In genomic region chr22:42361523-42361922, GRCh38 we compare ENCODE assay signal across 22 cellular contexts.
A peak's percentile ranks its signal among the peaks of the same experiment; 100 is the strongest.
DNase-seq lines count a peak whose midpoint lies in the region; ATAC-seq, FAIRE-seq and TF ChIP-seq lines count a peak whose summit lies in the region.
"Had no signal": no experiment of that assay in that cellular context is flagged by ENCODE, and none has a peak within 500 bp of the region (broad histone marks: within the 10 kb centered on the region; RNA-seq: fewer than 3 reads in every experiment).

No MANE protein-coding gene starts in this region.

- H3K4me1 Mint-ChIP-seq in activated T-helper 17 cell treated with anti-CD3 and anti-CD28 coated beads, Interleukin-2, amount 50 U/mL, for 72 hours, result no peaks in the 10 kb centered on the region
- H3K4me1 Mint-ChIP-seq in progenitor cell of endocrine pancreas (ENCODE audit: low read depth) (peaks cover 10% of the 10 kb centered on the region), natural killer cell (peaks cover 0 to 6% of the 10 kb centered on the region in 2 donors)
- H3K4me1 Mint-ChIP-seq in CD4-positive, alpha-beta T cell (ENCODE audit: low read depth), result no peaks in the 10 kb centered on the region

- peaks cover 0 to 6% of the 10 kb centered on the region in 2 experiments for H4K20me1 ChIP-seq in H1 (replicated peaks in 1 of 2; ENCODE audit: control insufficient read depth in 1 of 2, insufficient read depth in 2 of 2, low read length in 2 of 2)

- DNase-seq in H1 (ENCODE audit: low read depth in 1 of 2, low spot score in 2 of 2), result no peak
- DNase-seq in progenitor cell of endocrine pancreas (ENCODE audit: low spot score, unreplicated experiment), result no peak
- no peak for DNase-seq in CD4-positive, alpha-beta T cell
- DNase-seq in D341Med (ENCODE audit: low spot score), result no peak
- DNase-seq in natural killer cell, result no peak
- DNase-seq: AML-193; CD4-positive, alpha-beta memory T cell; CD8-positive, alpha-beta memory T cell; COR-L47; DMS79 treated with DMSO at 0.1 percent for 48 hours; GF-D8 had no signal

- no peaks in the 10 kb centered on the region for H3K36me3 ChIP-seq in HEK293 (ENCODE audit: control insufficient read depth in 2 of 2, insufficient read depth in 1 of 2, low read length in 2 of 2)
- H3K36me3 ChIP-seq in H1 (ENCODE audit: control insufficient read depth in 2 of 4, insufficient read depth in 4 of 4, low read length in 3 of 4), result peaks cover 0 to 4% (median 2%) of the 10 kb centered on the region in 4 experiments; a peak in 1 of 8 replicates
- H3K36me3 ChIP-seq: BLaER1 treated with 17β-estradiol and CSF1 and Interleukin-3, amounts not matched to agents 10 nM and 100 nM had no signal

- H2BK15ac ChIP-seq in H1 (ENCODE audit: low read length), result no peak overlapping the region

- H3K4ac ChIP-seq in H1 (replicated peaks; ENCODE audit: insufficient read length, low read depth, low read length), result no peak overlapping the region

- peaks cover 0 to 24% of the 10 kb centered on the region in 2 experiments; a peak in 2 of 4 replicates for H3K79me2 ChIP-seq in H1 (ENCODE audit: control insufficient read depth in 1 of 2, insufficient read depth in 2 of 2, low read length in 2 of 2)

- H3K27ac ChIP-seq in HEK293 (ENCODE audit: extremely low read depth, low read depth, low read length) (no peak overlapping the region), H1 (ENCODE audit: low read depth, low read length) (no peak overlapping the region)
- H3K27ac ChIP-seq in CD4-positive, alpha-beta T cell (ENCODE audit: low read depth, low read length), result no peak overlapping the region
- H3K27ac ChIP-seq: 22Rv1; A549; BLaER1 treated with 17β-estradiol and CSF1 and Interleukin-3, amounts not matched to agents 10 nM and 100 nM; C4-2B had no signal

- WGBS in H1 (ENCODE audit: extremely low coverage in 1 of 2, insufficient coverage in 1 of 2, insufficient read length in 1 of 2, insufficient replicate concordance in 2 of 2, low coverage in 1 of 2, low lambda C conversion rate in 2 of 2, missing lambda C conversion rate in 1 of 2), 2 experiments, result 90% methylated on average over 10 of the region's 10 CpGs; no CpG with 5 or more reads in 1 of the 2 experiments

- H3K9me3 ChIP-seq in HEK293 (ENCODE audit: control insufficient read depth, insufficient read depth, low read depth, low read length) (no peaks in the 10 kb centered on the region), H1 (ENCODE audit: insufficient read depth in 2 of 2, low read depth in 1 of 2, low read length in 1 of 2) (no peaks in the 10 kb centered on the region)
- no peaks in the 10 kb centered on the region for H3K9me3 ChIP-seq in CD4-positive, alpha-beta T cell (ENCODE audit: control insufficient read depth, low read length)
- H3K9me3 ChIP-seq: A549 had no signal

- H3K4me3 Mint-ChIP-seq in activated T-helper 17 cell treated with anti-CD3 and anti-CD28 coated beads, Interleukin-2, amount 50 U/mL, for 72 hours, result no peak overlapping the region
- H3K4me3 Mint-ChIP-seq in progenitor cell of endocrine pancreas (ENCODE audit: low read depth) (no peak overlapping the region), natural killer cell (no peak overlapping the region)
- H3K4me3 Mint-ChIP-seq in CD4-positive, alpha-beta T cell, result no peak overlapping the region
- H3K4me3 Mint-ChIP-seq: B cell; CD4-positive, alpha-beta memory T cell; CD8-positive, alpha-beta memory T cell had no signal

- peak overlapping the region; percentile 7 for H3K27ac Mint-ChIP-seq in activated T-helper 17 cell treated with anti-CD3 and anti-CD28 coated beads, Interleukin-2, amount 50 U/mL, for 72 hours
- H3K27ac Mint-ChIP-seq in progenitor cell of endocrine pancreas (peak overlapping the region; percentile 3), natural killer cell (no peak overlapping the region)
- H3K27ac Mint-ChIP-seq in CD4-positive, alpha-beta T cell, result no peak overlapping the region
- H3K27ac Mint-ChIP-seq: B cell; CD4-positive, alpha-beta memory T cell; CD8-positive, alpha-beta memory T cell had no signal

- TF ChIP-seq CTCF in HEK293 (tag by site-specific recombination; IDR thresholded peaks at IDR 0.05), result no peak
- no peak for TF ChIP-seq CTCF in H1 (IDR thresholded peaks at IDR 0.05; ENCODE audit: control extremely low read depth in 1 of 3, insufficient read depth in 1 of 3, low read depth in 1 of 3, low read length in 3 of 3)
- TF ChIP-seq CTCF in progenitor cell of endocrine pancreas (IDR thresholded peaks at IDR 0.05; ENCODE audit: unreplicated experiment), result no peak
- no peak for TF ChIP-seq CTCF in CD4-positive, alpha-beta T cell (IDR thresholded peaks at IDR 0.05)
- no peak for TF ChIP-seq CTCF in natural killer cell (IDR thresholded peaks at IDR 0.05)

- no peak overlapping the region for H2BK12ac ChIP-seq in H1 (ENCODE audit: low read depth, low read length)

- H3K27me3 Mint-ChIP-seq in activated T-helper 17 cell treated with anti-CD3 and anti-CD28 coated beads, Interleukin-2, amount 50 U/mL, for 72 hours, result peaks cover 10% of the 10 kb centered on the region
- H3K27me3 Mint-ChIP-seq in progenitor cell of endocrine pancreas (peaks cover 39% of the 10 kb centered on the region), natural killer cell (ENCODE audit: low read depth in 2 of 2) (peaks cover 34 to 39% of the 10 kb centered on the region in 2 donors)
- peaks cover 46% of the 10 kb centered on the region for H3K27me3 Mint-ChIP-seq in CD4-positive, alpha-beta T cell

- H2AK5ac ChIP-seq in H1 (ENCODE audit: low read depth, low read length), result no peak overlapping the region

- H3K18ac ChIP-seq in H1 (ENCODE audit: extremely low read depth, low read length), result no peak overlapping the region

- no peak for TF ChIP-seq POLR2A in H1 (IDR thresholded peaks at IDR 0.05; ENCODE audit: control extremely low read depth in 1 of 2, low read depth in 2 of 2, low read length in 2 of 2)

- no peak overlapping the region for H3K23ac ChIP-seq in H1 (ENCODE audit: insufficient read length)

- H2BK20ac ChIP-seq in H1 (ENCODE audit: low read length), result no peak overlapping the region

- no peak overlapping the region for H3K4me2 ChIP-seq in H1 (ENCODE audit: insufficient read depth in 1 of 2, low read depth in 2 of 2, low read length in 2 of 2)
- H3K4me2 ChIP-seq: A549; BLaER1 treated with 17β-estradiol and CSF1 and Interleukin-3, amounts not matched to agents 10 nM and 100 nM had no signal

- no peaks in the 10 kb centered on the region for H3K9me3 Mint-ChIP-seq in activated T-helper 17 cell treated with anti-CD3 and anti-CD28 coated beads, Interleukin-2, amount 50 U/mL, for 72 hours
- no peaks in the 10 kb centered on the region for H3K9me3 Mint-ChIP-seq in progenitor cell of endocrine pancreas (ENCODE audit: low read depth)
- no peaks in the 10 kb centered on the region for H3K9me3 Mint-ChIP-seq in CD4-positive, alpha-beta T cell
- H3K9me3 Mint-ChIP-seq in natural killer cell, result no peaks in the 10 kb centered on the region
- H3K9me3 Mint-ChIP-seq: CD4-positive, alpha-beta memory T cell had no signal

- H4K5ac ChIP-seq in H1 (ENCODE audit: insufficient read length, low read depth, low read length), result no peak overlapping the region

- no peak overlapping the region for H3K4me3 ChIP-seq in HEK293 (ENCODE audit: low read depth, low read length)
- H3K4me3 ChIP-seq in H1 (ENCODE audit: extremely low read depth in 1 of 4, insufficient read depth in 2 of 4, low read depth in 3 of 4, low read length in 4 of 4), result no peak overlapping the region
- H3K4me3 ChIP-seq: A549; BLaER1 treated with 17β-estradiol and CSF1 and Interleukin-3, amounts not matched to agents 10 nM and 100 nM had no signal

- H3K56ac ChIP-seq in H1 (replicated peaks; ENCODE audit: insufficient read length, low read depth, low read length), result no peak overlapping the region

- no peak overlapping the region for H3K9ac ChIP-seq in H1 (replicated peaks in 1 of 4; ENCODE audit: extremely low read depth in 1 of 4, low read depth in 3 of 4, low read length in 3 of 4)
- H3K9ac ChIP-seq: BLaER1 treated with 17β-estradiol and CSF1 and Interleukin-3, amounts not matched to agents 10 nM and 100 nM had no signal

- no peak overlapping the region for H2BK5ac ChIP-seq in H1 (ENCODE audit: low read depth, low read length)

- H3K36me3 Mint-ChIP-seq in activated T-helper 17 cell treated with anti-CD3 and anti-CD28 coated beads, Interleukin-2, amount 50 U/mL, for 72 hours (ENCODE audit: low read depth), result no peaks in the 10 kb centered on the region
- H3K36me3 Mint-ChIP-seq in progenitor cell of endocrine pancreas (ENCODE audit: insufficient read depth) (no peaks in the 10 kb centered on the region), natural killer cell (no peaks in the 10 kb centered on the region)
- H3K36me3 Mint-ChIP-seq in CD4-positive, alpha-beta T cell (ENCODE audit: low read depth), result no peaks in the 10 kb centered on the region
- H3K36me3 Mint-ChIP-seq: CD4-positive, alpha-beta memory T cell; CD8-positive, alpha-beta memory T cell had no signal

- H2BK120ac ChIP-seq in H1 (replicated peaks; ENCODE audit: low read depth, low read length), result no peak overlapping the region

- no peak for TF ChIP-seq RAD21 in H1 (IDR thresholded peaks at IDR 0.05 in 1 of 2, conservative IDR thresholded peaks at IDR 0.05 in 1 of 2; ENCODE audit: low read depth in 2 of 2, low read length in 2 of 2)

- TF ChIP-seq EP300 in H1 (IDR thresholded peaks at IDR 0.05; ENCODE audit: borderline replicate concordance in 1 of 2, low read depth in 2 of 2, low read length in 2 of 2), result no peak

- H4K8ac ChIP-seq in H1 (ENCODE audit: extremely low read depth, insufficient read depth, low read length), result no peak overlapping the region

- CTCF ChIA-PET in HEK293 (lab: Yijun Ruan, JAX) (interaction anchor here (0.9 kb wide), 1 partner anchor 17 kb away, joined by 3 read pairs; no protein-coding TSS in a partner anchor), H1 (lab: Charles Lee; ENCODE audit: partially characterized antibody) (interaction anchor here (0.7 to 4.1 kb wide), 4 partner anchors 9 to 99 kb away, joined by 3 to 23 read pairs (median 4); no protein-coding TSS in a partner anchor)
- CTCF ChIA-PET in CD4-positive, alpha-beta T cell (lab: Charles Lee), result no interaction called here

- H4K91ac ChIP-seq in H1 (replicated peaks; ENCODE audit: insufficient read length, low read length), result no peak overlapping the region

- POLR2A ChIA-PET in HEK293 (lab: Yijun Ruan, JAX), result interaction anchor here (0.6 kb wide), 1 partner anchor 7 kb away, joined by 3 read pairs; no protein-coding TSS in a partner anchor
- POLR2A ChIA-PET in H1 (lab: Charles Lee; ENCODE audit: partially characterized antibody), result interaction anchor here (1.7 kb wide), 1 partner anchor 253 kb away, joined by 6 read pairs; the partner anchor contains the start of gene POLDIP3
- POLR2A ChIA-PET in CD4-positive, alpha-beta T cell (lab: Charles Lee), result no interaction called here

- intact Hi-C loops in CD4-positive, alpha-beta T cell (cut with DNase I, micrococcal nuclease), result no loop called here
- intact Hi-C loops in natural killer cell (cut with micrococcal nuclease), result no loop called here

- H3K27me3 ChIP-seq in H1 (replicated peaks in 1 of 4; ENCODE audit: control insufficient read depth in 3 of 4, extremely low read depth in 1 of 4, insufficient read depth in 3 of 4, low read length in 3 of 4), result no peaks in the 10 kb centered on the region; a peak in 2 of 7 replicates
- peaks cover 2% of the 10 kb centered on the region for H3K27me3 ChIP-seq in CD4-positive, alpha-beta T cell (ENCODE audit: control insufficient read depth, insufficient read depth, low read length)

- no peak for ATAC-seq in activated T-helper 17 cell treated with anti-CD3 and anti-CD28 coated beads, Interleukin-2, amount 50 U/mL, for 72 hours (replicated peaks)
- ATAC-seq in CD4-positive, alpha-beta T cell (ENCODE audit: poor library complexity), result no peak
- ATAC-seq in natural killer cell, result no peak
- ATAC-seq: A549 had no signal

- H2AFZ ChIP-seq in H1 (ENCODE audit: low read length), result no peak overlapping the region

- H3K4me1 ChIP-seq in HEK293 (ENCODE audit: control insufficient read depth, insufficient read depth, low read length) (peaks cover 23% of the 10 kb centered on the region), H1 (replicated peaks in 1 of 4; ENCODE audit: control insufficient read depth in 3 of 4, insufficient read depth in 4 of 4, low read length in 3 of 4) (peaks cover 12 to 25% (median 18%) of the 10 kb centered on the region in 4 experiments; a peak in 6 of 7 replicates)
- H3K4me1 ChIP-seq: A549 had no signal

- 0 out of 2 replicates have a peak, but pooled peaks cover 2% of the 10 kb centered on the region for H3K79me1 ChIP-seq in H1 (ENCODE audit: low read depth, low read length)

- FAIRE-seq in H1 (lab: Jason Lieb, UNC), result no peak
- FAIRE-seq: A549, D721Med, G401.6, GM12891, GM19239 had no signal

- H3K23me2 ChIP-seq in H1 (ENCODE audit: low read depth, low read length), result no peaks in the 10 kb centered on the region

- H3K14ac ChIP-seq in H1 (ENCODE audit: insufficient read length), result no peak overlapping the region

Comparison
In these comparisons a context has a peak if more than half of its experiments do, and no peak if none do; other contexts are left out.
1. H3K27ac Mint-ChIP-seq: peak in activated T-helper 17 cell treated with anti-CD3 and anti-CD28 coated beads, Interleukin-2, amount 50 U/mL, for 72 hours (single experiment) and progenitor cell of endocrine pancreas (single experiment); none in CD4-positive, alpha-beta T cell (single experiment) and natural killer cell (0 of 2).